ENCODE assay signal across 40 cellular contexts in genomic region chr4:59002148-59002547, GRCh38.
"Had no signal": no experiment of that assay in that cellular context is flagged by ENCODE, and none has a peak within 500 bp of the region (broad histone marks: within the 10 kb centered on the region; RNA-seq: fewer than 3 reads in every experiment).

No MANE protein-coding gene starts in this region.

- H3K27me3 Mint-ChIP-seq: activated naive CD4-positive, alpha-beta T cell treated with anti-CD3 and anti-CD28 coated beads, Interleukin-2, amount 10 ng/mL, durations not matched to agents 7 days and 5 days; activated naive CD4-positive, alpha-beta T cell treated with anti-CD3 and anti-CD28 coated beads, Interleukin-2, amount 50 U/mL, for 24 hours; activated naive CD8-positive, alpha-beta T cell; activated naive CD8-positive, alpha-beta T cell treated with anti-CD3 and anti-CD28 coated beads for 36 hours; activated naive CD8-positive, alpha-beta T cell treated with anti-CD3 and anti-CD28 coated beads, Interleukin-2, amount 10 ng/mL, durations not matched to agents 7 days and 5 days; activated naive CD8-positive, alpha-beta T cell treated with anti-CD3 and anti-CD28 coated beads, Interleukin-2, amount 50 U/mL, for 24 hours; activated T-cell treated with anti-CD3 and anti-CD28 coated beads, Interleukin-2, amount 50 U/mL, for 24 hours; activated T-helper 17 cell treated with anti-CD3 and anti-CD28 coated beads, Interleukin-2, amount 50 U/mL, for 72 hours; brain; central memory CD8-positive, alpha-beta T cell had no signal

- ATAC-seq: activated naive CD4-positive, alpha-beta T cell treated with anti-CD3 and anti-CD28 coated beads, Interleukin-2, amount 50 U/mL, for 72 hours; activated naive CD8-positive, alpha-beta T cell treated with anti-CD3 and anti-CD28 coated beads, Interleukin-2, amount 50 U/mL, for 24 hours; activated T-cell treated with anti-CD3 and anti-CD28 coated beads, Interleukin-2, amount 50 U/mL, for 4 hours; activated T-cell treated with anti-CD3 and anti-CD28 coated beads, Interleukin-2, amount 50 U/mL, for 72 hours; activated T-helper 17 cell treated with anti-CD3 and anti-CD28 coated beads, Interleukin-2, amount 50 U/mL, for 72 hours had no signal

- H3K36me3 ChIP-seq: adrenal gland, ascending aorta, brain microvascular endothelial cell, breast epithelium, cardiac muscle cell had no signal

- H3K9me3 ChIP-seq: adrenal gland, ascending aorta, breast epithelium had no signal

- FAIRE-seq: astrocyte, bronchial epithelial cell had no signal

- H3K27ac ChIP-seq: adrenal gland, ascending aorta, brain microvascular endothelial cell, breast epithelium, cardiac muscle cell had no signal

- H3K4me3 Mint-ChIP-seq: activated naive CD4-positive, alpha-beta T cell treated with anti-CD3 and anti-CD28 coated beads for 36 hours; activated naive CD4-positive, alpha-beta T cell treated with anti-CD3 and anti-CD28 coated beads, Interleukin-2, amount 10 ng/mL, durations not matched to agents 7 days and 5 days; activated naive CD4-positive, alpha-beta T cell treated with anti-CD3 and anti-CD28 coated beads, Interleukin-2, amount 50 U/mL, for 24 hours; activated naive CD8-positive, alpha-beta T cell; activated naive CD8-positive, alpha-beta T cell treated with anti-CD3 and anti-CD28 coated beads for 36 hours; activated naive CD8-positive, alpha-beta T cell treated with anti-CD3 and anti-CD28 coated beads, Interleukin-2, amount 10 ng/mL, durations not matched to agents 7 days and 5 days; activated naive CD8-positive, alpha-beta T cell treated with anti-CD3 and anti-CD28 coated beads, Interleukin-2, amount 50 U/mL, for 24 hours; activated T-cell treated with anti-CD3 and anti-CD28 coated beads, Interleukin-2, amount 50 U/mL, for 24 hours; activated T-cell treated with anti-CD3 and anti-CD28 coated beads, Interleukin-2, amount 50 U/mL, for 4 hours; activated T-cell treated with anti-CD3 and anti-CD28 coated beads, Interleukin-2, amount 50 U/mL, for 72 hours; activated T-helper 1 cell treated with anti-CD3 and anti-CD28 coated beads, Interleukin-12 subunit alpha, Interleukin-12 subunit beta, Interleukin-2, Interleukin-4 antibody, amounts not matched to agents 30 ng/mL and 10 ng/mL and 1 ng/mL, durations not matched to agents 14 hours and 24 hours and 36 hours; activated T-helper 17 cell treated with anti-CD3 and anti-CD28 coated beads, Interleukin-2, amount 50 U/mL, for 72 hours; brain; central memory CD8-positive, alpha-beta T cell had no signal

- H3K27ac Mint-ChIP-seq: activated naive CD4-positive, alpha-beta T cell treated with anti-CD3 and anti-CD28 coated beads for 36 hours; activated naive CD4-positive, alpha-beta T cell treated with anti-CD3 and anti-CD28 coated beads, Interleukin-2, amount 10 ng/mL, durations not matched to agents 7 days and 5 days; activated naive CD4-positive, alpha-beta T cell treated with anti-CD3 and anti-CD28 coated beads, Interleukin-2, amount 50 U/mL, for 24 hours; activated naive CD4-positive, alpha-beta T cell treated with anti-CD3 and anti-CD28 coated beads, Interleukin-2, amount 50 U/mL, for 72 hours; activated naive CD8-positive, alpha-beta T cell; activated naive CD8-positive, alpha-beta T cell treated with anti-CD3 and anti-CD28 coated beads for 36 hours; activated naive CD8-positive, alpha-beta T cell treated with anti-CD3 and anti-CD28 coated beads, Interleukin-2, amount 10 ng/mL, durations not matched to agents 7 days and 5 days; activated naive CD8-positive, alpha-beta T cell treated with anti-CD3 and anti-CD28 coated beads, Interleukin-2, amount 50 U/mL, for 24 hours; activated T-cell treated with anti-CD3 and anti-CD28 coated beads, Interleukin-2, amount 50 U/mL, for 24 hours; activated T-cell treated with anti-CD3 and anti-CD28 coated beads, Interleukin-2, amount 50 U/mL, for 72 hours; activated T-helper 1 cell treated with anti-CD3 and anti-CD28 coated beads, Interleukin-12 subunit alpha, Interleukin-12 subunit beta, Interleukin-2, Interleukin-4 antibody, amounts not matched to agents 30 ng/mL and 10 ng/mL and 1 ng/mL, durations not matched to agents 14 hours and 24 hours and 36 hours; activated T-helper 17 cell treated with anti-CD3 and anti-CD28 coated beads, Interleukin-2, amount 50 U/mL, for 72 hours; activated T-helper 2 cell treated with anti-CD3 and anti-CD28 coated beads, Interferon-gamma antibody, Interleukin-2, Interleukin-4, amounts not matched to agents 10 μg/mL and 5 μg/mL and 100 μg/mL, durations not matched to agents 14 hours and 24 hours and 36 hours; brain had no signal

- H3K27me3 ChIP-seq: adrenal gland, ascending aorta, brain microvascular endothelial cell, breast epithelium, cardiac muscle cell had no signal

- H3K36me3 Mint-ChIP-seq: activated naive CD4-positive, alpha-beta T cell treated with anti-CD3 and anti-CD28 coated beads, Interleukin-2, amount 10 ng/mL, durations not matched to agents 7 days and 5 days; activated naive CD4-positive, alpha-beta T cell treated with anti-CD3 and anti-CD28 coated beads, Interleukin-2, amount 50 U/mL, for 24 hours; activated naive CD8-positive, alpha-beta T cell; activated naive CD8-positive, alpha-beta T cell treated with anti-CD3 and anti-CD28 coated beads for 36 hours; activated naive CD8-positive, alpha-beta T cell treated with anti-CD3 and anti-CD28 coated beads, Interleukin-2, amount 10 ng/mL, durations not matched to agents 7 days and 5 days; brain had no signal

- H3K4me1 Mint-ChIP-seq: activated naive CD4-positive, alpha-beta T cell treated with anti-CD3 and anti-CD28 coated beads, Interleukin-2, amount 10 ng/mL, durations not matched to agents 7 days and 5 days; activated naive CD4-positive, alpha-beta T cell treated with anti-CD3 and anti-CD28 coated beads, Interleukin-2, amount 50 U/mL, for 24 hours; activated naive CD8-positive, alpha-beta T cell treated with anti-CD3 and anti-CD28 coated beads for 36 hours; activated naive CD8-positive, alpha-beta T cell treated with anti-CD3 and anti-CD28 coated beads, Interleukin-2, amount 10 ng/mL, durations not matched to agents 7 days and 5 days; activated naive CD8-positive, alpha-beta T cell treated with anti-CD3 and anti-CD28 coated beads, Interleukin-2, amount 50 U/mL, for 24 hours; activated T-helper 17 cell treated with anti-CD3 and anti-CD28 coated beads, Interleukin-2, amount 50 U/mL, for 72 hours; brain; central memory CD8-positive, alpha-beta T cell had no signal

- DNase-seq: activated effector memory CD4-positive, alpha-beta T cell treated with anti-CD3 and anti-CD28 coated beads, Interleukin-2, amount 50 U/mL, for 16 hours; activated effector memory CD4-positive, alpha-beta T cell treated with Interleukin-2 at 50 U/mL for 16 hours; activated gamma-delta T cell; activated gamma-delta T cell treated with Interleukin-2 at 50 U/mL for 16 hours; activated naive CD4-positive, alpha-beta T cell; activated naive CD4-positive, alpha-beta T cell treated with anti-CD3 and anti-CD28 coated beads for 36 hours; activated naive CD4-positive, alpha-beta T cell treated with anti-CD3 and anti-CD28 coated beads, Interleukin-2, amount 10 ng/mL, durations not matched to agents 7 days and 5 days; activated naive CD4-positive, alpha-beta T cell treated with anti-CD3 and anti-CD28 coated beads, Interleukin-2, amount 50 U/mL, for 16 hours; activated naive CD4-positive, alpha-beta T cell treated with Interleukin-2 at 50 U/mL for 16 hours; activated naive CD8-positive, alpha-beta T cell treated with anti-CD3 and anti-CD28 coated beads for 36 hours; activated naive CD8-positive, alpha-beta T cell treated with anti-CD3 and anti-CD28 coated beads, Interleukin-2, amount 10 ng/mL, durations not matched to agents 7 days and 5 days; activated naive CD8-positive, alpha-beta T cell treated with anti-CD3 and anti-CD28 coated beads, Interleukin-2, amount 50 U/mL, for 24 hours; activated T-cell treated with anti-CD3 and anti-CD28 coated beads for 4 hours; activated T-cell treated with anti-CD3 and anti-CD28 coated beads, Interleukin-2, amount 50 U/mL, for 1 hour; activated T-cell treated with anti-CD3 and anti-CD28 coated beads, Interleukin-2, amount 50 U/mL, for 24 hours; activated T-cell treated with anti-CD3 and anti-CD28 coated beads, Interleukin-2, amount 50 U/mL, for 4 hours; activated T-cell treated with anti-CD3 and anti-CD28 coated beads, Interleukin-2, amount 50 U/mL, for 48 hours; activated T-cell treated with anti-CD3 and anti-CD28 coated beads, Interleukin-2, amount 50 U/mL, for 72 hours; adrenal gland; amniotic stem cell; amygdala; anterior cingulate cortex; aorta; brain microvascular endothelial cell; caudate nucleus; central memory CD4-positive, alpha-beta T cell; cerebellar nuclear complex had no signal

- H3K4me3 ChIP-seq: adrenal gland, ascending aorta, breast epithelium, cardiac muscle cell had no signal

- H3K4me1 ChIP-seq: adrenal gland, ascending aorta, breast epithelium had no signal

- H3K9me3 Mint-ChIP-seq: brain had no signal
